Comparison of ENCODE assay signal across 1 cellular context in the genomic region with DNA sequence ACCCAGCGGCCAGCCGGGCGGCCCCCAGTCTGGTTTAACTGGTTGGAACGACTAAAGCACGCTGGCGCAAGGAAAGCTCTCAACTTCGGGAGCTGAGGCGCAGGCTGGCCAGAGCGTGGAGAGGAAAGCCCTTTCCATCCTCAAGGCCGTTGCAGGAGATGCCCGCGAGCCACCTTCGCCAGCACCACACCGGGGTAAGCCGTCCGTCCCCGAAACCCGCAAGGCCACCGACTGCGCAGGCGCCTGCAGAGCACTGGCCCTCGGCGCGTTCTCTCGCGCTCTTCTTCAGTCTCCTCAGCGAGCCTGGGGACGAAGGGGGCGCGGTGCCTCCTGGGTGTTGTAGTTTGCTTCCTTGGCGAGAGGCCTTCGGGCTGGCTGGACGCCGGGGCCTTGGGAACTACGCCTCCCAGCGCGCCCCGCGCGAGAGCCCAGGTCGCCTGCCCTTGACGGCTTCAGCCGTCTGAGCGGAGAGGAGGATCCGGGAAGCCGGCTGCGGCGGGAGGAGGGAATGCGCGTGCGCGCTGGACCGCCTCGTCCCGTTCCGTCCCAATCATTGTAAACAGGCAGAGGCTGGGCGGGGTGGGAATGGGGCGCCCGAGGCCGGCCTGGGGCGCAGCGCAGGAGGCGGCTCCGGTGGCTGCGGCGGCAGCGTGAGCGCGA.
TF ChIP-seq lines count a peak whose summit lies in the region.

Gene RALBP1, plus strand, starts transcription at position 531 of the 660 bp plus-strand sequence. CDS start 37,533 bp downstream, outside the sequence.

TF ChIP-seq in HepG2, 621 proteins besides CTCF, POLR2A, EP300 and RAD21 (continued from another document and continues in another):
- TF ChIP-seq FOXA3 (CRISPR knock-in tag; IDR thresholded peaks at IDR 0.05) (peak; percentile 77), CSRNP1 (CRISPR knock-in tag; IDR thresholded peaks at IDR 0.05) (peak; percentile 80; the same call in 1 of the 2 replicates), ATF7 (IDR thresholded peaks at IDR 0.05) (no peak), ATF7 (CRISPR knock-in tag; IDR thresholded peaks at IDR 0.05) (no peak), ZNF7 (CRISPR knock-in tag; IDR thresholded peaks at IDR 0.05) (no peak), ZBTB37 (CRISPR knock-in tag; IDR thresholded peaks at IDR 0.05) (no peak), RNF219 (CRISPR knock-in tag; IDR thresholded peaks at IDR 0.05) (no peak), ZFP82 (CRISPR knock-in tag; IDR thresholded peaks at IDR 0.05; ENCODE audit: borderline replicate concordance) (0 out of 2 replicates have a peak, but pooled peaks have one; percentile 71), YY1 (IDR thresholded peaks at IDR 0.05; ENCODE audit: insufficient read depth, insufficient replicate concordance, low read depth, low read length) (peak; percentile 44), POGZ (CRISPR knock-in tag; IDR thresholded peaks at IDR 0.05) (peak; percentile 79), PAWR (CRISPR knock-in tag; IDR thresholded peaks at IDR 0.05; ENCODE audit: borderline replicate concordance) (no peak), PHB2 (IDR thresholded peaks at IDR 0.05; ENCODE audit: partially characterized antibody) (no peak), PHF5A (CRISPR knock-in tag; IDR thresholded peaks at IDR 0.05; ENCODE audit: low read depth, unreplicated experiment) (no peak), SIX1 (CRISPR knock-in tag; IDR thresholded peaks at IDR 0.05; ENCODE audit: borderline replicate concordance) (no peak), ZNF407 (CRISPR knock-in tag; IDR thresholded peaks at IDR 0.05; ENCODE audit: not compliant biosample characterization) (no peak)
- TF ChIP-seq, protein P1, sequence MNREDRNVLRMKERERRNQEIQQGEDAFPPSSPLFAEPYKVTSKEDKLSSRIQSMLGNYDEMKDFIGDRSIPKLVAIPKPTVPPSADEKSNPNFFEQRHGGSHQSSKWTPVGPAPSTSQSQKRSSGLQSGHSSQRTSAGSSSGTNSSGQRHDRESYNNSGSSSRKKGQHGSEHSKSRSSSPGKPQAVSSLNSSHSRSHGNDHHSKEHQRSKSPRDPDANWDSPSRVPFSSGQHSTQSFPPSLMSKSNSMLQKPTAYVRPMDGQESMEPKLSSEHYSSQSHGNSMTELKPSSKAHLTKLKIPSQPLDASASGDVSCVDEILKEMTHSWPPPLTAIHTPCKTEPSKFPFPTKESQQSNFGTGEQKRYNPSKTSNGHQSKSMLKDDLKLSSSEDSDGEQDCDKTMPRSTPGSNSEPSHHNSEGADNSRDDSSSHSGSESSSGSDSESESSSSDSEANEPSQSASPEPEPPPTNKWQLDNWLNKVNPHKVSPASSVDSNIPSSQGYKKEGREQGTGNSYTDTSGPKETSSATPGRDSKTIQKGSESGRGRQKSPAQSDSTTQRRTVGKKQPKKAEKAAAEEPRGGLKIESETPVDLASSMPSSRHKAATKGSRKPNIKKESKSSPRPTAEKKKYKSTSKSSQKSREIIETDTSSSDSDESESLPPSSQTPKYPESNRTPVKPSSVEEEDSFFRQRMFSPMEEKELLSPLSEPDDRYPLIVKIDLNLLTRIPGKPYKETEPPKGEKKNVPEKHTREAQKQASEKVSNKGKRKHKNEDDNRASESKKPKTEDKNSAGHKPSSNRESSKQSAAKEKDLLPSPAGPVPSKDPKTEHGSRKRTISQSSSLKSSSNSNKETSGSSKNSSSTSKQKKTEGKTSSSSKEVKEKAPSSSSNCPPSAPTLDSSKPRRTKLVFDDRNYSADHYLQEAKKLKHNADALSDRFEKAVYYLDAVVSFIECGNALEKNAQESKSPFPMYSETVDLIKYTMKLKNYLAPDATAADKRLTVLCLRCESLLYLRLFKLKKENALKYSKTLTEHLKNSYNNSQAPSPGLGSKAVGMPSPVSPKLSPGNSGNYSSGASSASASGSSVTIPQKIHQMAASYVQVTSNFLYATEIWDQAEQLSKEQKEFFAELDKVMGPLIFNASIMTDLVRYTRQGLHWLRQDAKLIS (CRISPR knock-in tag; IDR thresholded peaks at IDR 0.05), result no peak
- TF ChIP-seq, protein P2, sequence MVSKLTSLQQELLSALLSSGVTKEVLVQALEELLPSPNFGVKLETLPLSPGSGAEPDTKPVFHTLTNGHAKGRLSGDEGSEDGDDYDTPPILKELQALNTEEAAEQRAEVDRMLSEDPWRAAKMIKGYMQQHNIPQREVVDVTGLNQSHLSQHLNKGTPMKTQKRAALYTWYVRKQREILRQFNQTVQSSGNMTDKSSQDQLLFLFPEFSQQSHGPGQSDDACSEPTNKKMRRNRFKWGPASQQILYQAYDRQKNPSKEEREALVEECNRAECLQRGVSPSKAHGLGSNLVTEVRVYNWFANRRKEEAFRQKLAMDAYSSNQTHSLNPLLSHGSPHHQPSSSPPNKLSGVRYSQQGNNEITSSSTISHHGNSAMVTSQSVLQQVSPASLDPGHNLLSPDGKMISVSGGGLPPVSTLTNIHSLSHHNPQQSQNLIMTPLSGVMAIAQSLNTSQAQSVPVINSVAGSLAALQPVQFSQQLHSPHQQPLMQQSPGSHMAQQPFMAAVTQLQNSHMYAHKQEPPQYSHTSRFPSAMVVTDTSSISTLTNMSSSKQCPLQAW (CRISPR knock-in tag; IDR thresholded peaks at IDR 0.05), result peak; percentile 77
- TF ChIP-seq, protein P3, sequence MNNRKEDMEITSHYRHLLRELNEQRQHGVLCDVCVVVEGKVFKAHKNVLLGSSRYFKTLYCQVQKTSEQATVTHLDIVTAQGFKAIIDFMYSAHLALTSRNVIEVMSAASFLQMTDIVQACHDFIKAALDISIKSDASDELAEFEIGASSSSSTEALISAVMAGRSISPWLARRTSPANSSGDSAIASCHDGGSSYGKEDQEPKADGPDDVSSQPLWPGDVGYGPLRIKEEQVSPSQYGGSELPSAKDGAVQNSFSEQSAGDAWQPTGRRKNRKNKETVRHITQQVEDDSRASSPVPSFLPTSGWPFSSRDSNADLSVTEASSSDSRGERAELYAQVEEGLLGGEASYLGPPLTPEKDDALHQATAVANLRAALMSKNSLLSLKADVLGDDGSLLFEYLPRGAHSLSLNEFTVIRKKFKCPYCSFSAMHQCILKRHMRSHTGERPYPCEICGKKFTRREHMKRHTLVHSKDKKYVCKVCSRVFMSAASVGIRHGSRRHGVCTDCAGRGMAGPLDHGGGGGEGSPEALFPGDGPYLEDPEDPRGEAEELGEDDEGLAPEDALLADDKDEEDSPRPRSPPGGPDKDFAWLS (CRISPR knock-in tag; IDR thresholded peaks at IDR 0.05; ENCODE audit: borderline replicate concordance), result 0 out of 2 replicates have a peak, but pooled peaks have one; percentile 59
- TF ChIP-seq, protein P4, sequence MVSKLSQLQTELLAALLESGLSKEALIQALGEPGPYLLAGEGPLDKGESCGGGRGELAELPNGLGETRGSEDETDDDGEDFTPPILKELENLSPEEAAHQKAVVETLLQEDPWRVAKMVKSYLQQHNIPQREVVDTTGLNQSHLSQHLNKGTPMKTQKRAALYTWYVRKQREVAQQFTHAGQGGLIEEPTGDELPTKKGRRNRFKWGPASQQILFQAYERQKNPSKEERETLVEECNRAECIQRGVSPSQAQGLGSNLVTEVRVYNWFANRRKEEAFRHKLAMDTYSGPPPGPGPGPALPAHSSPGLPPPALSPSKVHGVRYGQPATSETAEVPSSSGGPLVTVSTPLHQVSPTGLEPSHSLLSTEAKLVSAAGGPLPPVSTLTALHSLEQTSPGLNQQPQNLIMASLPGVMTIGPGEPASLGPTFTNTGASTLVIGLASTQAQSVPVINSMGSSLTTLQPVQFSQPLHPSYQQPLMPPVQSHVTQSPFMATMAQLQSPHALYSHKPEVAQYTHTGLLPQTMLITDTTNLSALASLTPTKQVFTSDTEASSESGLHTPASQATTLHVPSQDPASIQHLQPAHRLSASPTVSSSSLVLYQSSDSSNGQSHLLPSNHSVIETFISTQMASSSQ (IDR thresholded peaks at IDR 0.05; ENCODE audit: low read depth), result no peak
- TF ChIP-seq, protein P4 (CRISPR knock-in tag; IDR thresholded peaks at IDR 0.05; ENCODE audit: borderline replicate concordance), result peak; percentile 48; the same call in 1 of the 2 replicates
